Comparison of ENCODE assay signal across 14 cellular contexts in genomic region chr16:87911099-87911763, GRCh38. TPM values are rescaled to one million over a fixed set of nuclear protein-coding genes. Genes with fewer than 3 reads are reported as not detected.
DNase-seq lines count a peak whose midpoint lies in the region; TF ChIP-seq lines count a peak whose summit lies in the region.
"Not testable (repeated sequence)": the region's sequence is repeated elsewhere in the genome, so short reads cannot be mapped to it uniquely, and the experiment has no call there.
"Had no signal": no experiment of that assay in that cellular context is flagged by ENCODE, and none has a peak within 500 bp of the region (broad histone marks: within the 10 kb centered on the region; RNA-seq: fewer than 3 reads in every experiment).

No MANE protein-coding gene starts in this region.

- H3K9me3 Mint-ChIP-seq in progenitor cell of endocrine pancreas (ENCODE audit: low read depth), result not testable (repeated sequence)

- H3K27ac ChIP-seq in esophagus muscularis mucosa (replicated peaks in 1 of 4) (peak overlapping the region; percentile 34 to 68 (median 64)), vagina (peak overlapping the region; percentile 23)

- H3K4me1 Mint-ChIP-seq in progenitor cell of endocrine pancreas (ENCODE audit: low read depth), result not testable (repeated sequence)

- TF ChIP-seq POLR2A in esophagus muscularis mucosa (IDR thresholded peaks at IDR 0.05; ENCODE audit: low read depth); vagina (IDR thresholded peaks at IDR 0.05): not testable (repeated sequence)

- DNase-seq in DMS153 treated with DMSO at 0.1 percent for 48 hours (lab: John Stamatoyannopoulos, UW; ENCODE audit: unreplicated experiment), result peak; percentile 82
- DNase-seq in NCI-H1105 (lab: John Stamatoyannopoulos, UW), result peak; percentile 81
- DNase-seq in NCI-H2227 (lab: John Stamatoyannopoulos, UW; ENCODE audit: unreplicated experiment), result peak; percentile 81
- DNase-seq in SK-N-DZ (ENCODE audit: low spot score), result peak; percentile 74
- DNase-seq in esophagus muscularis mucosa (ENCODE audit: extremely low spot score), result peak; percentile 94
- DNase-seq in iris pigment epithelial cell (ENCODE audit: low read depth), result peak; percentile 43
- DNase-seq in progenitor cell of endocrine pancreas (ENCODE audit: low spot score, unreplicated experiment); vagina (ENCODE audit: extremely low spot score in 2 of 2): not testable (repeated sequence)

- H3K36me3 ChIP-seq in esophagus muscularis mucosa, vagina: not testable (repeated sequence)

- H3K4me3 Mint-ChIP-seq in progenitor cell of endocrine pancreas (ENCODE audit: low read depth), result not testable (repeated sequence)

- not testable (repeated sequence) for H3K36me3 Mint-ChIP-seq in progenitor cell of endocrine pancreas (ENCODE audit: insufficient read depth)

- H3K27ac Mint-ChIP-seq in progenitor cell of endocrine pancreas, result peak overlapping the region; percentile 56

- peaks cover 17% of the 10 kb centered on the region for H3K27me3 Mint-ChIP-seq in progenitor cell of endocrine pancreas

- TF ChIP-seq EP300 in esophagus muscularis mucosa (IDR thresholded peaks at IDR 0.05), result not testable (repeated sequence)

- not testable (repeated sequence) for H3K4me3 ChIP-seq in esophagus muscularis mucosa, vagina

- peaks cover 0 to 48% (median 0%) of the 10 kb centered on the region in 4 donors for H3K27me3 ChIP-seq in esophagus muscularis mucosa
- H3K27me3 ChIP-seq in vagina, result not testable (repeated sequence)

- H3K9me3 ChIP-seq in esophagus muscularis mucosa, vagina: not testable (repeated sequence)

- peaks cover 4 to 16% (median 14%) of the 10 kb centered on the region in 4 donors for H3K4me1 ChIP-seq in esophagus muscularis mucosa
- not testable (repeated sequence) for H3K4me1 ChIP-seq in vagina

- intact Hi-C loops in esophagus muscularis mucosa (cut with DNase I); vagina (cut with DNase I): not testable (repeated sequence)

- WGBS in esophagus muscularis mucosa, result 64% methylated on average over 21 of the region's 23 CpGs

- TF ChIP-seq CTCF in esophagus muscularis mucosa (IDR thresholded peaks at IDR 0.05); progenitor cell of endocrine pancreas (IDR thresholded peaks at IDR 0.05; ENCODE audit: unreplicated experiment); vagina (IDR thresholded peaks at IDR 0.05): not testable (repeated sequence)

RNA-seq across cellular contexts. Expression of gene CA5A, which starts 25.1 kb away (rescaled TPM):
- polyA plus RNA-seq in SK-N-DZ (2014; cell fraction: cytosol; rRNA removed), result not detected in 2 replicates
- polyA plus RNA-seq in SK-N-DZ (2014; cell fraction: nucleus; rRNA removed), result 1.3 TPM in 1 of 2 replicates, not detected in the other
- total RNA-seq in esophagus muscularis mucosa (not detected), progenitor cell of endocrine pancreas (0.36 TPM in 1 of 2 replicates, not detected in the other), vagina (not detected)
- total RNA-seq: activated CD8-positive, alpha-beta T cell treated with anti-CD3 and anti-CD28 coated beads for 36 hours; activated T-helper 2 cell treated with anti-CD3 and anti-CD28 coated beads, Interferon-gamma antibody, Interleukin-2, Interleukin-4, amounts not matched to agents 10 μg/mL and 5 μg/mL and 100 μg/mL, durations not matched to agents 14 hours and 24 hours and 36 hours; CD8-positive, alpha-beta memory T cell; endodermal cell; H9; SK-MEL-5 had no signal
- polyA plus RNA-seq: CD8-positive, alpha-beta memory T cell had no signal

RNA-seq across cellular contexts. Expression of gene BANP, which starts 40.0 kb away (rescaled TPM):
- 19.1 and 26.6 TPM in 2 replicates for polyA plus RNA-seq in SK-N-DZ (2014; cell fraction: cytosol; rRNA removed)
- 27.9 and 35.3 TPM in 2 replicates for polyA plus RNA-seq in SK-N-DZ (2014; cell fraction: nucleus; rRNA removed)
- total RNA-seq in esophagus muscularis mucosa, result 10 to 100 TPM; 18.9 to 33.6 (median 28.2) TPM
- 41.5 and 53.9 TPM in 2 replicates for total RNA-seq in progenitor cell of endocrine pancreas
- total RNA-seq in vagina, result 44.0 TPM

RNA-seq across cellular contexts. Expression of gene SLC7A5, which starts 41.9 kb away (rescaled TPM):
- polyA plus RNA-seq in SK-N-DZ (2014; cell fraction: cytosol; rRNA removed), result 37.0 and 39.2 TPM in 2 replicates
- 14.8 and 18.4 TPM in 2 replicates for polyA plus RNA-seq in SK-N-DZ (2014; cell fraction: nucleus; rRNA removed)
- total RNA-seq in esophagus muscularis mucosa (10 to 100 TPM in 1 of 4 donors, 1 to 10 TPM in 3; 3.3 to 17.7 (median 4.3) TPM), progenitor cell of endocrine pancreas (42.2 and 51.5 TPM in 2 replicates), vagina (22.8 TPM)
